In genomic region chr14:58238252-58239247, GRCh38 we compare ENCODE assay signal across 8 cellular contexts. TPM values are rescaled to one million over a fixed set of nuclear protein-coding genes. Genes with fewer than 3 reads are reported as not detected.
DNase-seq lines count a peak whose midpoint lies in the region; ATAC-seq and TF ChIP-seq lines count a peak whose summit lies in the region.

No MANE protein-coding gene starts in this region.

- peaks cover 12% of the 10 kb centered on the region for H3F3A ChIP-seq in SU-DHL-6 (ENCODE audit: insufficient read depth)

- DNase-seq in NCI-H1105 treated with DMSO at 0.1 percent for 48 hours (lab: John Stamatoyannopoulos, UW) (peak; percentile 39), NCI-H1105 (lab: John Stamatoyannopoulos, UW) (no peak), cardiac muscle cell (ENCODE audit: low read depth in 1 of 2, low spot score in 1 of 2) (peak; percentile 32 to 70), renal cortical epithelial cell (ENCODE audit: low read depth) (peak; percentile 71), NCI-H446 (lab: John Stamatoyannopoulos, UW) (no peak)

- H3K36me3 ChIP-seq in SU-DHL-6 (ENCODE audit: low read length) (no peaks in the 10 kb centered on the region), cardiac muscle cell (peaks cover 3% of the 10 kb centered on the region)

- H3K4me3 ChIP-seq in SU-DHL-6 (ENCODE audit: insufficient read depth, low read length, poor library complexity, severe bottlenecking): no peak overlapping the region
- H3K4me3 ChIP-seq in cardiac muscle cell: peak overlapping the region; percentile 91

- no peak overlapping the region for H2AFZ ChIP-seq in SU-DHL-6 (ENCODE audit: low read depth, low read length, severe bottlenecking)

- H3K4me2 ChIP-seq in SU-DHL-6 (ENCODE audit: low read depth, low read length, poor library complexity, severe bottlenecking): peak overlapping the region; percentile 76

- no peak for TF ChIP-seq CTCF in SU-DHL-6 (IDR thresholded peaks at IDR 0.05; ENCODE audit: insufficient read depth, low read length, poor library complexity, severe bottlenecking)
- TF ChIP-seq CTCF in cardiac muscle cell (IDR thresholded peaks at IDR 0.05; ENCODE audit: low read depth, low read length): no peak

- no peaks in the 10 kb centered on the region for H4K20me1 ChIP-seq in SU-DHL-6 (ENCODE audit: low read depth, low read length)

- H3K79me2 ChIP-seq in SU-DHL-6 (ENCODE audit: insufficient read depth, low read length): no peaks in the 10 kb centered on the region

- no peaks in the 10 kb centered on the region for H3K9me2 ChIP-seq in SU-DHL-6 (replicated peaks; ENCODE audit: insufficient read depth, low read length)

- no peak overlapping the region for H3K9ac ChIP-seq in SU-DHL-6 (ENCODE audit: low read length)

- no peaks in the 10 kb centered on the region for H3K9me3 ChIP-seq in SU-DHL-6 (ENCODE audit: insufficient read depth, low read length)
- no peaks in the 10 kb centered on the region for H3K9me3 ChIP-seq in cardiac muscle cell (ENCODE audit: low read depth)

- H3K27me3 ChIP-seq in SU-DHL-6 (ENCODE audit: low read length) (no peaks in the 10 kb centered on the region), cardiac muscle cell (no peaks in the 10 kb centered on the region)

- ATAC-seq in GM21619 (IDR thresholded peaks at IDR 0.05; ENCODE audit: unreplicated experiment) (no peak), HG03432 (IDR thresholded peaks at IDR 0.05; ENCODE audit: unreplicated experiment) (no peak)

- H3K4me1 ChIP-seq in cardiac muscle cell (ENCODE audit: low read depth): peaks cover 5% of the 10 kb centered on the region

- H3K27ac ChIP-seq in SU-DHL-6 (ENCODE audit: low read depth, low read length) (no peak overlapping the region), cardiac muscle cell (peak overlapping the region; percentile 32)

RNA-seq across cellular contexts. Expression of gene PSMA3, which starts 6.1 kb away (rescaled TPM):
- 74.0 and 102 TPM in 2 replicates for total RNA-seq in cardiac muscle cell
- polyA plus RNA-seq in cardiac muscle cell: 235 and 279 TPM in 2 replicates
- 136 and 142 TPM in 2 replicates for total RNA-seq in renal cortical epithelial cell

RNA-seq across cellular contexts. Expression of gene ACTR10, which starts 38.6 kb away (rescaled TPM):
- total RNA-seq in cardiac muscle cell (90.8 and 101 TPM in 2 replicates), renal cortical epithelial cell (74.3 and 85.4 TPM in 2 replicates)
- polyA plus RNA-seq in cardiac muscle cell: 214 and 244 TPM in 2 replicates

RNA-seq across cellular contexts. Expression of gene ARID4A, which starts 59.8 kb away (rescaled TPM):
- total RNA-seq in cardiac muscle cell (7.6 and 14.7 TPM in 2 replicates), renal cortical epithelial cell (6.4 and 18.6 TPM in 2 replicates)
- polyA plus RNA-seq in cardiac muscle cell: 27.0 and 30.7 TPM in 2 replicates

Comparison
In these comparisons a context has a peak if more than half of its experiments do, and no peak if none do; other contexts are left out.
1. DNase-seq: peak in NCI-H1105 treated with DMSO at 0.1 percent for 48 hours (single experiment), cardiac muscle cell (2 of 2) and renal cortical epithelial cell (single experiment); none in NCI-H1105 (single experiment) and NCI-H446 (0 of 2).